8 cellular contexts compared by ENCODE assay signal in genomic region chr3:42118762-42119361, GRCh38. TPM values are rescaled to one million over a fixed set of nuclear protein-coding genes. Genes with fewer than 3 reads are reported as not detected.
DNase-seq lines count a peak whose midpoint lies in the region; ATAC-seq and TF ChIP-seq lines count a peak whose summit lies in the region.

No MANE protein-coding gene starts in this region.

- no peak for TF ChIP-seq POLR2A in testis (IDR thresholded peaks at IDR 0.05)

- TF ChIP-seq CTCF in AG04449 (IDR thresholded peaks at IDR 0.05; ENCODE audit: insufficient read depth, low read length, missing control alignments) (peak; percentile 36), GM12875 (IDR thresholded peaks at IDR 0.05; ENCODE audit: borderline replicate concordance, insufficient read depth, low read depth, low read length) (peak; percentile 56), HFFc6 (IDR thresholded peaks at IDR 0.05) (peak; percentile 72), testis (IDR thresholded peaks at IDR 0.05) (peak in 2 of 3 experiments; percentile 8 to 9)

- no peaks in the 10 kb centered on the region for H3K27me3 ChIP-seq in testis

- CTCF ChIA-PET in AG04449 (lab: Yijun Ruan, JAX) = interaction anchor here (1.0 to 6.0 kb wide), 18 partner anchors 9 to 111 kb away, joined by 3 to 44 read pairs (median 6); no protein-coding TSS in a partner anchor

- H3K36me3 Mint-ChIP-seq in HFFc6 (ENCODE audit: low read depth) = peaks cover 11% of the 10 kb centered on the region; the same call in 1 of the 2 replicates
- H3K36me3 Mint-ChIP-seq in activated naive CD8-positive, alpha-beta T cell treated with anti-CD3 and anti-CD28 coated beads, Interleukin-2, amount 50 U/mL, for 24 hours (ENCODE audit: low read depth) = peaks cover 1% of the 10 kb centered on the region

- H3K4me3 Mint-ChIP-seq in HFFc6 = no peak overlapping the region
- H3K4me3 Mint-ChIP-seq in activated naive CD8-positive, alpha-beta T cell treated with anti-CD3 and anti-CD28 coated beads, Interleukin-2, amount 50 U/mL, for 24 hours = no peak overlapping the region

- intact Hi-C loops in testis (cut with DNase I; ENCODE audit: low total_unique reads) = no loop called here

- WGBS in testis, 2 donors = 71 to 79% methylated on average over 2 of the region's 2 CpGs

- no peak overlapping the region for H3K27ac ChIP-seq in testis

- DNase-seq in AG04449 (ENCODE audit: low read depth, low spot score) (no peak), HFFc6 (peak; percentile 34), NAMALWA (ENCODE audit: low spot score) (peak; percentile 51), inferior parietal cortex (ENCODE audit: extremely low spot score) (peak; percentile 63), testis (peak; percentile 51)
- DNase-seq in activated naive CD8-positive, alpha-beta T cell treated with anti-CD3 and anti-CD28 coated beads, Interleukin-2, amount 50 U/mL, for 24 hours = no peak
- no peak for DNase-seq in stimulated activated CD4-positive, alpha-beta T cell treated with anti-CD3 and anti-CD28 coated beads, Interleukin-4, amount 100 ng/mL, for 1 hour

- POLR2A ChIA-PET in AG04449 (lab: Yijun Ruan, JAX) = no interaction called here

- H3K9me3 ChIP-seq in testis = no peaks in the 10 kb centered on the region

- H3K4me3 ChIP-seq in AG04449 (ENCODE audit: low read depth, low read length) (no peak overlapping the region), GM12875 (ENCODE audit: low read depth, low read length) (no peak overlapping the region), testis (no peak overlapping the region)

- peaks cover 80% of the 10 kb centered on the region for H3K4me1 Mint-ChIP-seq in HFFc6 (ENCODE audit: low read depth)
- peaks cover 35% of the 10 kb centered on the region for H3K4me1 Mint-ChIP-seq in activated naive CD8-positive, alpha-beta T cell treated with anti-CD3 and anti-CD28 coated beads, Interleukin-2, amount 50 U/mL, for 24 hours

- ATAC-seq in activated naive CD8-positive, alpha-beta T cell treated with anti-CD3 and anti-CD28 coated beads, Interleukin-2, amount 50 U/mL, for 24 hours = peak; percentile 77

- no peaks in the 10 kb centered on the region for H3K36me3 ChIP-seq in testis (ENCODE audit: low read depth, missing control alignments)

- no peaks in the 10 kb centered on the region; the same call in 1 of the 2 replicates for H3K27me3 Mint-ChIP-seq in HFFc6 (ENCODE audit: insufficient read depth)
- H3K27me3 Mint-ChIP-seq in activated naive CD8-positive, alpha-beta T cell treated with anti-CD3 and anti-CD28 coated beads, Interleukin-2, amount 50 U/mL, for 24 hours = no peaks in the 10 kb centered on the region

- peaks cover 24% of the 10 kb centered on the region for H3K4me1 ChIP-seq in testis

- H3K9me3 Mint-ChIP-seq in HFFc6 = no peaks in the 10 kb centered on the region
- no peaks in the 10 kb centered on the region for H3K9me3 Mint-ChIP-seq in activated naive CD8-positive, alpha-beta T cell treated with anti-CD3 and anti-CD28 coated beads, Interleukin-2, amount 50 U/mL, for 24 hours

- H3K27ac Mint-ChIP-seq in HFFc6 = peak overlapping the region; percentile 85; the same call in 1 of the 2 replicates
- no peak overlapping the region for H3K27ac Mint-ChIP-seq in activated naive CD8-positive, alpha-beta T cell treated with anti-CD3 and anti-CD28 coated beads, Interleukin-2, amount 50 U/mL, for 24 hours

RNA-seq across cellular contexts. Expression of gene TRAK1, which starts 27.7 kb away (rescaled TPM):
- total RNA-seq in HFFc6 (2021; fragmentation: NEBNext Ultra II Directional; extraction: Animal tissue kit (Norgen Biotek cat#: 25700)) = 10 to 100 TPM; 50.6 to 54.3 (median 52.3) TPM
- 10 to 100 TPM; 94.1 to 95.9 TPM for total RNA-seq in testis
- 32.0 TPM for polyA plus RNA-seq in testis (ENCODE audit: insufficient read depth, low read depth, low replicate concordance)

Comparison
In these comparisons a context has a peak if more than half of its experiments do, and no peak if none do; other contexts are left out.
1. DNase-seq: peak in HFFc6 (single experiment), NAMALWA (single experiment), inferior parietal cortex (single experiment) and testis (single experiment); none in AG04449 (single experiment), activated naive CD8-positive, alpha-beta T cell treated with anti-CD3 and anti-CD28 coated beads, Interleukin-2, amount 50 U/mL, for 24 hours (single experiment) and stimulated activated CD4-positive, alpha-beta T cell treated with anti-CD3 and anti-CD28 coated beads, Interleukin-4, amount 100 ng/mL, for 1 hour (single experiment).
2. CTCF ChIP-seq: peak in every context shown above with its lines; median percentile 72 in HFFc6; 56 in GM12875; 36 in AG04449; 8 in testis.